In genomic region chr15:47746516-47746915, GRCh38 we compare ENCODE assay signal across 23 cellular contexts. TPM values are rescaled to one million over a fixed set of nuclear protein-coding genes. Genes with fewer than 3 reads are reported as not detected.
"Had no signal": no experiment of that assay in that cellular context is flagged by ENCODE, and none has a peak within 500 bp of the region (broad histone marks: within the 10 kb centered on the region; RNA-seq: fewer than 3 reads in every experiment).

No MANE protein-coding gene starts in this region.

- H3K4me3 ChIP-seq: esophagus squamous epithelium, hepatocyte, mucosa of descending colon, ovary, smooth muscle cell, suprapubic skin, thyroid gland had no signal

- H3K27me3 ChIP-seq: esophagus squamous epithelium, hepatocyte, ovary, suprapubic skin, thyroid gland had no signal

- H3K36me3 Mint-ChIP-seq: naive thymus-derived CD8-positive, alpha-beta T cell had no signal

- H3K36me3 ChIP-seq: esophagus squamous epithelium, ovary, suprapubic skin, thyroid gland had no signal

- H3K4me1 Mint-ChIP-seq: naive thymus-derived CD8-positive, alpha-beta T cell had no signal

- H3K27ac Mint-ChIP-seq: dendritic cell treated with granulocyte-macrophage colony-stimulating factor and Interleukin-4, amounts not matched to agents 40 ng/mL and 50 ng/mL, for 4 days; effector memory CD8-positive, alpha-beta T cell; naive thymus-derived CD8-positive, alpha-beta T cell; type B pancreatic cell had no signal

- ATAC-seq: effector memory CD8-positive, alpha-beta T cell; left cardiac atrium; left ventricle myocardium superior; mucosa of descending colon; naive thymus-derived CD8-positive, alpha-beta T cell; right cardiac atrium had no signal

- FAIRE-seq: colon, kidney, urothelium cell line had no signal

- H3K9me3 ChIP-seq: esophagus squamous epithelium, mucosa of descending colon, ovary, suprapubic skin, thyroid gland had no signal

- H3K4me3 Mint-ChIP-seq: dendritic cell treated with granulocyte-macrophage colony-stimulating factor and Interleukin-4, amounts not matched to agents 40 ng/mL and 50 ng/mL, for 4 days; effector memory CD8-positive, alpha-beta T cell; naive thymus-derived CD8-positive, alpha-beta T cell; type B pancreatic cell had no signal

- H3K9me3 Mint-ChIP-seq: dendritic cell treated with granulocyte-macrophage colony-stimulating factor and Interleukin-4, amounts not matched to agents 40 ng/mL and 50 ng/mL, for 4 days; type B pancreatic cell had no signal

- DNase-seq: effector memory CD8-positive, alpha-beta T cell; esophagus squamous epithelium; foreskin fibroblast; head of caudate nucleus; kidney; left cardiac atrium; left ventricle myocardium superior; mucosa of descending colon; naive thymus-derived CD8-positive, alpha-beta T cell; nucleus accumbens; ovary; right cardiac atrium; stimulated activated CD4-positive, alpha-beta T cell treated with anti-CD3 and anti-CD28 coated beads, Interleukin-2, amount 100 ng/mL, for 48 hours; stimulated activated naive CD4-positive, alpha-beta T cell treated with Interleukin-2 at 50 U/mL for 16 hours; thyroid gland had no signal

- H3K4me1 ChIP-seq: suprapubic skin had no signal

- H3K27ac ChIP-seq: epithelial cell of prostate, esophagus squamous epithelium, hepatocyte, ovary, suprapubic skin, thyroid gland had no signal

- H3K27me3 Mint-ChIP-seq: dendritic cell treated with granulocyte-macrophage colony-stimulating factor and Interleukin-4, amounts not matched to agents 40 ng/mL and 50 ng/mL, for 4 days; effector memory CD8-positive, alpha-beta T cell; naive thymus-derived CD8-positive, alpha-beta T cell; type B pancreatic cell had no signal

RNA-seq across cellular contexts. Expression of gene SEMA6D, which starts 29.2 kb away (rescaled TPM):
- total RNA-seq: naive thymus-derived CD8-positive, alpha-beta T cell had no signal
- polyA plus RNA-seq: naive thymus-derived CD8-positive, alpha-beta T cell had no signal
